38 cellular contexts compared by ENCODE assay signal in the genomic region with DNA sequence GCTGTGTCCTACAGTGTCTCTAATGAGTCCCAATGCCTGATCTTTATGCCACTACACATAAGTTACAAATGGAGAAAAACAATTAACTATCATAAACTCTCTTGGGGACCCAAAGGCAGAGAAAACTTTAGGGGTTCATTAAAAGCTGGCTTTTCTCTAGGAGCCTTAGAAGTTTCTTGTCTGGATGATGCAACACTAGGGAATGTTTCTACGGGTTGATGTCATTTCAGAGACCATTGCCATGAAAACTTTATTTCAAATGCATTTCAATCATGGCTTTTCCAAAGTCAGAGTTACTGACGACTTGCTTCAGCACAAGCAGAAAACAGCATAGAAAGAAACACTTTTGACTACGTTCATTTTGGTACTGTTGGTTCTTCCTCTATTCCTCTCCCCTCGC. TPM values are rescaled to one million over a fixed set of nuclear protein-coding genes. Genes with fewer than 3 reads are reported as not detected.
"Had no signal": no experiment of that assay in that cellular context is flagged by ENCODE, and none has a peak within 500 bp of the region (broad histone marks: within the 10 kb centered on the region; RNA-seq: fewer than 3 reads in every experiment).

No MANE protein-coding gene starts in this region.

- H3K4me3 Mint-ChIP-seq: activated B cell treated with CpG ODN at 0.5 μM for 24 hours; activated CD4-positive, alpha-beta memory T cell treated with anti-CD3 and anti-CD28 coated beads for 36 hours; activated naive CD4-positive, alpha-beta T cell treated with anti-CD3 and anti-CD28 coated beads, Interleukin-2, amount 10 ng/mL, durations not matched to agents 7 days and 5 days; activated naive CD8-positive, alpha-beta T cell treated with anti-CD3 and anti-CD28 coated beads for 36 hours; activated T-cell treated with anti-CD3 and anti-CD28 coated beads, Interleukin-2, amount 50 U/mL, for 4 hours; activated T-helper 1 cell treated with anti-CD3 and anti-CD28 coated beads, Interleukin-12 subunit alpha, Interleukin-12 subunit beta, Interleukin-2, Interleukin-4 antibody, amounts not matched to agents 30 ng/mL and 10 ng/mL and 1 ng/mL, durations not matched to agents 14 hours and 24 hours and 36 hours; central memory CD8-positive, alpha-beta T cell had no signal

- H3K36me3 ChIP-seq: cardiac muscle cell, Peyer's patch had no signal

- H3K27ac ChIP-seq: cardiac muscle cell, Peyer's patch, VCaP had no signal

- H3K4me1 Mint-ChIP-seq: activated B cell treated with CpG ODN at 0.5 μM for 24 hours; activated naive CD4-positive, alpha-beta T cell treated with anti-CD3 and anti-CD28 coated beads, Interleukin-2, amount 10 ng/mL, durations not matched to agents 7 days and 5 days; activated naive CD8-positive, alpha-beta T cell treated with anti-CD3 and anti-CD28 coated beads for 36 hours; central memory CD8-positive, alpha-beta T cell had no signal

- ATAC-seq: activated T-cell treated with anti-CD3 and anti-CD28 coated beads, Interleukin-2, amount 50 U/mL, for 4 hours; PC-3 had no signal

- H3K4me1 ChIP-seq: Peyer's patch had no signal

- H3K9me3 Mint-ChIP-seq: activated B cell treated with CpG ODN at 0.5 μM for 24 hours; activated CD4-positive, alpha-beta memory T cell treated with anti-CD3 and anti-CD28 coated beads for 36 hours; activated naive CD4-positive, alpha-beta T cell treated with anti-CD3 and anti-CD28 coated beads, Interleukin-2, amount 10 ng/mL, durations not matched to agents 7 days and 5 days; activated naive CD8-positive, alpha-beta T cell treated with anti-CD3 and anti-CD28 coated beads for 36 hours; activated T-cell treated with anti-CD3 and anti-CD28 coated beads, Interleukin-2, amount 50 U/mL, for 4 hours; activated T-helper 1 cell treated with anti-CD3 and anti-CD28 coated beads, Interleukin-12 subunit alpha, Interleukin-12 subunit beta, Interleukin-2, Interleukin-4 antibody, amounts not matched to agents 30 ng/mL and 10 ng/mL and 1 ng/mL, durations not matched to agents 14 hours and 24 hours and 36 hours; central memory CD8-positive, alpha-beta T cell had no signal

- H3K27ac Mint-ChIP-seq: activated B cell treated with CpG ODN at 0.5 μM for 24 hours; activated CD4-positive, alpha-beta memory T cell treated with anti-CD3 and anti-CD28 coated beads for 36 hours; activated naive CD4-positive, alpha-beta T cell treated with anti-CD3 and anti-CD28 coated beads, Interleukin-2, amount 10 ng/mL, durations not matched to agents 7 days and 5 days; activated naive CD8-positive, alpha-beta T cell treated with anti-CD3 and anti-CD28 coated beads for 36 hours; activated T-helper 1 cell treated with anti-CD3 and anti-CD28 coated beads, Interleukin-12 subunit alpha, Interleukin-12 subunit beta, Interleukin-2, Interleukin-4 antibody, amounts not matched to agents 30 ng/mL and 10 ng/mL and 1 ng/mL, durations not matched to agents 14 hours and 24 hours and 36 hours had no signal

- DNase-seq: activated B cell treated with CpG ODN at 0.5 μM for 24 hours; activated CD4-positive, alpha-beta memory T cell treated with anti-CD3 and anti-CD28 coated beads for 36 hours; activated CD4-positive, alpha-beta T cell treated with anti-CD3 and anti-CD28 coated beads for 4 hours; activated CD4-positive, alpha-beta T cell treated with anti-CD3 and anti-CD28 coated beads, Interleukin-2, amount 50 U/mL, for 1 hour; activated CD4-positive, CD25-positive, alpha-beta regulatory T cell treated with anti-CD3 and anti-CD28 coated beads, Interleukin-2, amount 50 U/mL, for 72 hours; activated CD8-positive, alpha-beta memory T cell treated with anti-CD3 and anti-CD28 coated beads, Interleukin-2, amount 50 U/mL, for 4 hours; activated gamma-delta T cell treated with Interleukin-2 at 50 U/mL for 16 hours; activated naive CD4-positive, alpha-beta T cell treated with anti-CD3 and anti-CD28 coated beads, Interleukin-2, amount 10 ng/mL, durations not matched to agents 7 days and 5 days; activated naive CD8-positive, alpha-beta T cell treated with anti-CD3 and anti-CD28 coated beads for 36 hours; activated T-cell treated with anti-CD3 and anti-CD28 coated beads for 4 hours; activated T-cell treated with anti-CD3 and anti-CD28 coated beads, Interleukin-2, amount 50 U/mL, for 4 hours; amniotic stem cell; aorta; MM.1S; MV-4-11; NCI-H1092; NCI-H146; NCI-H187; NCI-H2029 treated with DMSO at 0.1 percent for 48 hours; NCI-H2171 treated with DMSO at 0.1 percent for 48 hours; NCI-H2227 treated with DMSO at 0.1 percent for 48 hours; NCI-H446; NCI-H510A treated with DMSO at 0.1 percent for 48 hours; NCI-H526 treated with DMSO at 0.1 percent for 48 hours; NCI-H82; PC-3; Peyer's patch; Right ventricle myocardium superior; SW 1271; T-helper 1 cell; T-helper 2 cell; T-helper 9 cell had no signal

- H3K4me3 ChIP-seq: cardiac muscle cell, Peyer's patch had no signal

- H3K27me3 Mint-ChIP-seq: activated B cell treated with CpG ODN at 0.5 μM for 24 hours; activated CD4-positive, alpha-beta memory T cell treated with anti-CD3 and anti-CD28 coated beads for 36 hours; activated naive CD4-positive, alpha-beta T cell treated with anti-CD3 and anti-CD28 coated beads, Interleukin-2, amount 10 ng/mL, durations not matched to agents 7 days and 5 days had no signal

- H3K9me3 ChIP-seq: Peyer's patch had no signal

- H3K36me3 Mint-ChIP-seq: activated CD4-positive, alpha-beta memory T cell treated with anti-CD3 and anti-CD28 coated beads for 36 hours; activated naive CD4-positive, alpha-beta T cell treated with anti-CD3 and anti-CD28 coated beads, Interleukin-2, amount 10 ng/mL, durations not matched to agents 7 days and 5 days; activated naive CD8-positive, alpha-beta T cell treated with anti-CD3 and anti-CD28 coated beads for 36 hours had no signal

- H3K27me3 ChIP-seq: cardiac muscle cell, Peyer's patch had no signal

RNA-seq across cellular contexts. Expression of gene OR8B12, which starts 8.5 kb away (rescaled TPM):
- total RNA-seq: activated B cell treated with CpG ODN at 0.5 μM for 24 hours; activated CD4-positive, alpha-beta memory T cell treated with anti-CD3 and anti-CD28 coated beads for 36 hours; activated naive CD8-positive, alpha-beta T cell treated with anti-CD3 and anti-CD28 coated beads for 36 hours; activated T-cell treated with anti-CD3 and anti-CD28 coated beads, Interleukin-2, amount 50 U/mL, for 4 hours; activated T-helper 1 cell treated with anti-CD3 and anti-CD28 coated beads, Interleukin-12 subunit alpha, Interleukin-12 subunit beta, Interleukin-2, Interleukin-4 antibody, amounts not matched to agents 30 ng/mL and 10 ng/mL and 1 ng/mL, durations not matched to agents 14 hours and 24 hours and 36 hours; aorta; cardiac muscle cell; chondrocyte; LHCN-M2; PC-3; Peyer's patch; Right ventricle myocardium superior had no signal
- polyA plus RNA-seq: aorta, cardiac muscle cell had no signal

RNA-seq across cellular contexts. Expression of gene OR8A1, which starts 17.8 kb away (rescaled TPM):
- total RNA-seq: activated B cell treated with CpG ODN at 0.5 μM for 24 hours; activated CD4-positive, alpha-beta memory T cell treated with anti-CD3 and anti-CD28 coated beads for 36 hours; activated naive CD8-positive, alpha-beta T cell treated with anti-CD3 and anti-CD28 coated beads for 36 hours; activated T-cell treated with anti-CD3 and anti-CD28 coated beads, Interleukin-2, amount 50 U/mL, for 4 hours; activated T-helper 1 cell treated with anti-CD3 and anti-CD28 coated beads, Interleukin-12 subunit alpha, Interleukin-12 subunit beta, Interleukin-2, Interleukin-4 antibody, amounts not matched to agents 30 ng/mL and 10 ng/mL and 1 ng/mL, durations not matched to agents 14 hours and 24 hours and 36 hours; aorta; cardiac muscle cell; LHCN-M2; Peyer's patch; Right ventricle myocardium superior had no signal
- polyA plus RNA-seq: aorta, cardiac muscle cell had no signal

RNA-seq across cellular contexts. Expression of gene PANX3, which starts 59.2 kb away (rescaled TPM):
- total RNA-seq: activated B cell treated with CpG ODN at 0.5 μM for 24 hours; activated CD4-positive, alpha-beta memory T cell treated with anti-CD3 and anti-CD28 coated beads for 36 hours; activated naive CD8-positive, alpha-beta T cell treated with anti-CD3 and anti-CD28 coated beads for 36 hours; activated T-cell treated with anti-CD3 and anti-CD28 coated beads, Interleukin-2, amount 50 U/mL, for 4 hours; activated T-helper 1 cell treated with anti-CD3 and anti-CD28 coated beads, Interleukin-12 subunit alpha, Interleukin-12 subunit beta, Interleukin-2, Interleukin-4 antibody, amounts not matched to agents 30 ng/mL and 10 ng/mL and 1 ng/mL, durations not matched to agents 14 hours and 24 hours and 36 hours; aorta; cardiac muscle cell; chondrocyte; LHCN-M2; PC-3; Peyer's patch; Right ventricle myocardium superior had no signal
- polyA plus RNA-seq: aorta, cardiac muscle cell had no signal
